1 cellular context compared by ENCODE assay signal in genomic region chr18:79429785-79430281, GRCh38.
A peak's percentile ranks its signal among the peaks of the same experiment; 100 is the strongest.
TF ChIP-seq lines count a peak whose summit lies in the region.

No MANE protein-coding gene starts in this region.

TF ChIP-seq in K562, 482 proteins besides CTCF, POLR2A, EP300 and RAD21 (continued from another document and continues in another):
- TF ChIP-seq, protein P1, sequence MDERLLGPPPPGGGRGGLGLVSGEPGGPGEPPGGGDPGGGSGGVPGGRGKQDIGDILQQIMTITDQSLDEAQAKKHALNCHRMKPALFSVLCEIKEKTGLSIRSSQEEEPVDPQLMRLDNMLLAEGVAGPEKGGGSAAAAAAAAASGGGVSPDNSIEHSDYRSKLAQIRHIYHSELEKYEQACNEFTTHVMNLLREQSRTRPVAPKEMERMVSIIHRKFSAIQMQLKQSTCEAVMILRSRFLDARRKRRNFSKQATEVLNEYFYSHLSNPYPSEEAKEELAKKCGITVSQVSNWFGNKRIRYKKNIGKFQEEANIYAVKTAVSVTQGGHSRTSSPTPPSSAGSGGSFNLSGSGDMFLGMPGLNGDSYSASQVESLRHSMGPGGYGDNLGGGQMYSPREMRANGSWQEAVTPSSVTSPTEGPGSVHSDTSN (CRISPR knock-in tag; IDR thresholded peaks at IDR 0.05; ENCODE audit: low read depth) = no peak
- TF ChIP-seq, protein P1 (tag; conservative IDR thresholded peaks at IDR 0.05; ENCODE audit: low read depth) = no peak
- TF ChIP-seq BDP1 (IDR thresholded peaks at IDR 0.05; ENCODE audit: insufficient read depth, insufficient read length) (no peak), EHMT2 (IDR thresholded peaks at IDR 0.05) (no peak), VEZF1 (CRISPR knock-in tag; IDR thresholded peaks at IDR 0.05) (peak; percentile 54), ZNF239 (CRISPR knock-in tag; IDR thresholded peaks at IDR 0.05) (no peak), NCOR1 (IDR thresholded peaks at IDR 0.05) (peak; percentile 59), EP400 (IDR thresholded peaks at IDR 0.05) (peak; percentile 69), ZNF398 (CRISPR knock-in tag; IDR thresholded peaks at IDR 0.05) (no peak), MLX (CRISPR knock-in tag; conservative IDR thresholded peaks at IDR 0.05) (no peak), NR0B1 (IDR thresholded peaks at IDR 0.05; ENCODE audit: partially characterized antibody) (no peak), CC2D1A (IDR thresholded peaks at IDR 0.05) (no peak), HEY1 (CRISPR knock-in tag; IDR thresholded peaks at IDR 0.05; ENCODE audit: borderline replicate concordance) (no peak), ZNF318 (IDR thresholded peaks at IDR 0.05; ENCODE audit: borderline replicate concordance in 1 of 2, low read depth in 1 of 2) (peak in 1 of 2 experiments; percentile 69; a peak in 2 of 4 replicates), FIP1L1 (IDR thresholded peaks at IDR 0.05; ENCODE audit: low read depth, low read length, poor library complexity, severe bottlenecking) (no peak), HES1 (IDR thresholded peaks at IDR 0.05; ENCODE audit: low read depth) (peak; percentile 88), ZFX (CRISPR knock-in tag; IDR thresholded peaks at IDR 0.05) (peak; percentile 46), KLF6 (CRISPR knock-in tag; IDR thresholded peaks at IDR 0.05; ENCODE audit: borderline replicate concordance) (no peak), USF2 (CRISPR knock-in tag; IDR thresholded peaks at IDR 0.05) (peak; percentile 9; the same call in 1 of the 2 replicates), ARID4B (CRISPR knock-in tag; IDR thresholded peaks at IDR 0.05) (no peak), ZNF76 (CRISPR knock-in tag; IDR thresholded peaks at IDR 0.05; ENCODE audit: borderline replicate concordance) (no peak)
- TF ChIP-seq, protein P2, sequence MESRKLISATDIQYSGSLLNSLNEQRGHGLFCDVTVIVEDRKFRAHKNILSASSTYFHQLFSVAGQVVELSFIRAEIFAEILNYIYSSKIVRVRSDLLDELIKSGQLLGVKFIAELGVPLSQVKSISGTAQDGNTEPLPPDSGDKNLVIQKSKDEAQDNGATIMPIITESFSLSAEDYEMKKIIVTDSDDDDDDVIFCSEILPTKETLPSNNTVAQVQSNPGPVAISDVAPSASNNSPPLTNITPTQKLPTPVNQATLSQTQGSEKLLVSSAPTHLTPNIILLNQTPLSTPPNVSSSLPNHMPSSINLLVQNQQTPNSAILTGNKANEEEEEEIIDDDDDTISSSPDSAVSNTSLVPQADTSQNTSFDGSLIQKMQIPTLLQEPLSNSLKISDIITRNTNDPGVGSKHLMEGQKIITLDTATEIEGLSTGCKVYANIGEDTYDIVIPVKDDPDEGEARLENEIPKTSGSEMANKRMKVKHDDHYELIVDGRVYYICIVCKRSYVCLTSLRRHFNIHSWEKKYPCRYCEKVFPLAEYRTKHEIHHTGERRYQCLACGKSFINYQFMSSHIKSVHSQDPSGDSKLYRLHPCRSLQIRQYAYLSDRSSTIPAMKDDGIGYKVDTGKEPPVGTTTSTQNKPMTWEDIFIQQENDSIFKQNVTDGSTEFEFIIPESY (CRISPR knock-in tag; IDR thresholded peaks at IDR 0.05) = peak; percentile 78
